Comparison of ENCODE assay signal across 2 cellular contexts in the genomic region with DNA sequence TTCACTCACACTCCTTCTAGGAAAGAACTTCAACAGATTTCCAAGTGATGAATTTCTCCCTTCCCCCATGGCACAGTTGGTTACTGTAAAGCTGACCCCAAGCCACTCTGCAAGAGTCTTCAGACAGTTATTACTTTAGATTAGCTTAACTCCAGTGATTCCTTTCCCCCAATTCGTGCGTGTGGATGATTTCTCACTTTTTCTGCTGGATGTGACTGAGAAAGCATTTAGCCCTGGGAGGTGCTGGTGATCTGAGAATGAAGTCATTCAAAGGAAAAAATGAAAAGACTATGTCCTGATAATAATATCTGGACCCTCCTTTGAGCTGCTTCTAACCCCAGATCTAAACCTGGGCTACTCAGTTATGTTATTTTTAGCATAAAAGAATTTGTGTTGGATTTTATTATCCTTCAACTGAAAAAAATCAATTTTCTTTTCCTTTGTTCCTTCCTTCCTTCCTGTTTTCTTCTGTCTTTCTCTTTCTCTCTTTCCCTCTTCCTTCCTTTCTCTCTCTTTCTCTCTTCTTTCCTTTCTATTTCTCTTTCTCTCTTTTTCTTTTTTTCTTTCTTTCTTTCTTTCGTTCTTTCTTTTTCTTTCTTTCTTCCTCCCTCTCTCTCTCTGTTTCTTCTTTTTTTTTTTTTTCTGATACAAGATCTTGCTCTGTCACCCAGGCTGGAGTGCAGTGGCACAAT.
TF ChIP-seq lines count a peak whose summit lies in the region.

No MANE protein-coding gene starts in this region.

TF ChIP-seq in IMR-90, 13 proteins besides CTCF, POLR2A, EP300 and RAD21:
- TF ChIP-seq, protein P1, sequence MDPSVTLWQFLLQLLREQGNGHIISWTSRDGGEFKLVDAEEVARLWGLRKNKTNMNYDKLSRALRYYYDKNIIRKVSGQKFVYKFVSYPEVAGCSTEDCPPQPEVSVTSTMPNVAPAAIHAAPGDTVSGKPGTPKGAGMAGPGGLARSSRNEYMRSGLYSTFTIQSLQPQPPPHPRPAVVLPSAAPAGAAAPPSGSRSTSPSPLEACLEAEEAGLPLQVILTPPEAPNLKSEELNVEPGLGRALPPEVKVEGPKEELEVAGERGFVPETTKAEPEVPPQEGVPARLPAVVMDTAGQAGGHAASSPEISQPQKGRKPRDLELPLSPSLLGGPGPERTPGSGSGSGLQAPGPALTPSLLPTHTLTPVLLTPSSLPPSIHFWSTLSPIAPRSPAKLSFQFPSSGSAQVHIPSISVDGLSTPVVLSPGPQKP (IDR thresholded peaks at IDR 0.05; ENCODE audit: borderline replicate concordance, low read depth, low read length): no peak
- no peak for TF ChIP-seq NFE2L2 (IDR thresholded peaks at IDR 0.05; ENCODE audit: low read depth, low read length)
- no peak for TF ChIP-seq MXI1 (IDR thresholded peaks at IDR 0.05; ENCODE audit: borderline replicate concordance, low read depth, low read length)
- TF ChIP-seq MAFK (IDR thresholded peaks at IDR 0.05; ENCODE audit: low read depth, low read length): no peak
- TF ChIP-seq MAZ (IDR thresholded peaks at IDR 0.05; ENCODE audit: borderline replicate concordance, low read depth, low read length): no peak
- TF ChIP-seq CEBPB (IDR thresholded peaks at IDR 0.05; ENCODE audit: low read depth, low read length): no peak
- TF ChIP-seq CHD1 (IDR thresholded peaks at IDR 0.05; ENCODE audit: low read depth, low read length): no peak
- no peak for TF ChIP-seq FOS (IDR thresholded peaks at IDR 0.05; ENCODE audit: low read depth, low read length)
- no peak for TF ChIP-seq RCOR1 (IDR thresholded peaks at IDR 0.05; ENCODE audit: insufficient replicate concordance, low read length)
- no peak for TF ChIP-seq BHLHE40 (IDR thresholded peaks at IDR 0.05; ENCODE audit: low read depth, low read length)

TF ChIP-seq in H1, 55 proteins besides CTCF, POLR2A, EP300 and RAD21:
- TF ChIP-seq CHD2 (IDR thresholded peaks at IDR 0.05; ENCODE audit: low read length) (no peak), FOSL1 (IDR thresholded peaks at IDR 0.05; ENCODE audit: insufficient read depth, low read depth, low read length) (no peak), GABPA (IDR thresholded peaks at IDR 0.05; ENCODE audit: borderline replicate concordance, insufficient read depth, low read length) (no peak), TAF1 (IDR thresholded peaks at IDR 0.05; ENCODE audit: low read depth, low read length) (no peak), E2F6 (IDR thresholded peaks at IDR 0.05) (no peak), EGR1 (IDR thresholded peaks at IDR 0.05; ENCODE audit: borderline replicate concordance, low read depth, low read length) (no peak), POU5F1 (IDR thresholded peaks at IDR 0.05; ENCODE audit: low read depth, low read length) (no peak), BRCA1 (IDR thresholded peaks at IDR 0.05; ENCODE audit: low read depth, low read length) (no peak), TCF12 (IDR thresholded peaks at IDR 0.05; ENCODE audit: low read depth, low read length) (no peak), SUZ12 (IDR thresholded peaks at IDR 0.05; ENCODE audit: low read length) (no peak)
- TF ChIP-seq, protein P2, sequence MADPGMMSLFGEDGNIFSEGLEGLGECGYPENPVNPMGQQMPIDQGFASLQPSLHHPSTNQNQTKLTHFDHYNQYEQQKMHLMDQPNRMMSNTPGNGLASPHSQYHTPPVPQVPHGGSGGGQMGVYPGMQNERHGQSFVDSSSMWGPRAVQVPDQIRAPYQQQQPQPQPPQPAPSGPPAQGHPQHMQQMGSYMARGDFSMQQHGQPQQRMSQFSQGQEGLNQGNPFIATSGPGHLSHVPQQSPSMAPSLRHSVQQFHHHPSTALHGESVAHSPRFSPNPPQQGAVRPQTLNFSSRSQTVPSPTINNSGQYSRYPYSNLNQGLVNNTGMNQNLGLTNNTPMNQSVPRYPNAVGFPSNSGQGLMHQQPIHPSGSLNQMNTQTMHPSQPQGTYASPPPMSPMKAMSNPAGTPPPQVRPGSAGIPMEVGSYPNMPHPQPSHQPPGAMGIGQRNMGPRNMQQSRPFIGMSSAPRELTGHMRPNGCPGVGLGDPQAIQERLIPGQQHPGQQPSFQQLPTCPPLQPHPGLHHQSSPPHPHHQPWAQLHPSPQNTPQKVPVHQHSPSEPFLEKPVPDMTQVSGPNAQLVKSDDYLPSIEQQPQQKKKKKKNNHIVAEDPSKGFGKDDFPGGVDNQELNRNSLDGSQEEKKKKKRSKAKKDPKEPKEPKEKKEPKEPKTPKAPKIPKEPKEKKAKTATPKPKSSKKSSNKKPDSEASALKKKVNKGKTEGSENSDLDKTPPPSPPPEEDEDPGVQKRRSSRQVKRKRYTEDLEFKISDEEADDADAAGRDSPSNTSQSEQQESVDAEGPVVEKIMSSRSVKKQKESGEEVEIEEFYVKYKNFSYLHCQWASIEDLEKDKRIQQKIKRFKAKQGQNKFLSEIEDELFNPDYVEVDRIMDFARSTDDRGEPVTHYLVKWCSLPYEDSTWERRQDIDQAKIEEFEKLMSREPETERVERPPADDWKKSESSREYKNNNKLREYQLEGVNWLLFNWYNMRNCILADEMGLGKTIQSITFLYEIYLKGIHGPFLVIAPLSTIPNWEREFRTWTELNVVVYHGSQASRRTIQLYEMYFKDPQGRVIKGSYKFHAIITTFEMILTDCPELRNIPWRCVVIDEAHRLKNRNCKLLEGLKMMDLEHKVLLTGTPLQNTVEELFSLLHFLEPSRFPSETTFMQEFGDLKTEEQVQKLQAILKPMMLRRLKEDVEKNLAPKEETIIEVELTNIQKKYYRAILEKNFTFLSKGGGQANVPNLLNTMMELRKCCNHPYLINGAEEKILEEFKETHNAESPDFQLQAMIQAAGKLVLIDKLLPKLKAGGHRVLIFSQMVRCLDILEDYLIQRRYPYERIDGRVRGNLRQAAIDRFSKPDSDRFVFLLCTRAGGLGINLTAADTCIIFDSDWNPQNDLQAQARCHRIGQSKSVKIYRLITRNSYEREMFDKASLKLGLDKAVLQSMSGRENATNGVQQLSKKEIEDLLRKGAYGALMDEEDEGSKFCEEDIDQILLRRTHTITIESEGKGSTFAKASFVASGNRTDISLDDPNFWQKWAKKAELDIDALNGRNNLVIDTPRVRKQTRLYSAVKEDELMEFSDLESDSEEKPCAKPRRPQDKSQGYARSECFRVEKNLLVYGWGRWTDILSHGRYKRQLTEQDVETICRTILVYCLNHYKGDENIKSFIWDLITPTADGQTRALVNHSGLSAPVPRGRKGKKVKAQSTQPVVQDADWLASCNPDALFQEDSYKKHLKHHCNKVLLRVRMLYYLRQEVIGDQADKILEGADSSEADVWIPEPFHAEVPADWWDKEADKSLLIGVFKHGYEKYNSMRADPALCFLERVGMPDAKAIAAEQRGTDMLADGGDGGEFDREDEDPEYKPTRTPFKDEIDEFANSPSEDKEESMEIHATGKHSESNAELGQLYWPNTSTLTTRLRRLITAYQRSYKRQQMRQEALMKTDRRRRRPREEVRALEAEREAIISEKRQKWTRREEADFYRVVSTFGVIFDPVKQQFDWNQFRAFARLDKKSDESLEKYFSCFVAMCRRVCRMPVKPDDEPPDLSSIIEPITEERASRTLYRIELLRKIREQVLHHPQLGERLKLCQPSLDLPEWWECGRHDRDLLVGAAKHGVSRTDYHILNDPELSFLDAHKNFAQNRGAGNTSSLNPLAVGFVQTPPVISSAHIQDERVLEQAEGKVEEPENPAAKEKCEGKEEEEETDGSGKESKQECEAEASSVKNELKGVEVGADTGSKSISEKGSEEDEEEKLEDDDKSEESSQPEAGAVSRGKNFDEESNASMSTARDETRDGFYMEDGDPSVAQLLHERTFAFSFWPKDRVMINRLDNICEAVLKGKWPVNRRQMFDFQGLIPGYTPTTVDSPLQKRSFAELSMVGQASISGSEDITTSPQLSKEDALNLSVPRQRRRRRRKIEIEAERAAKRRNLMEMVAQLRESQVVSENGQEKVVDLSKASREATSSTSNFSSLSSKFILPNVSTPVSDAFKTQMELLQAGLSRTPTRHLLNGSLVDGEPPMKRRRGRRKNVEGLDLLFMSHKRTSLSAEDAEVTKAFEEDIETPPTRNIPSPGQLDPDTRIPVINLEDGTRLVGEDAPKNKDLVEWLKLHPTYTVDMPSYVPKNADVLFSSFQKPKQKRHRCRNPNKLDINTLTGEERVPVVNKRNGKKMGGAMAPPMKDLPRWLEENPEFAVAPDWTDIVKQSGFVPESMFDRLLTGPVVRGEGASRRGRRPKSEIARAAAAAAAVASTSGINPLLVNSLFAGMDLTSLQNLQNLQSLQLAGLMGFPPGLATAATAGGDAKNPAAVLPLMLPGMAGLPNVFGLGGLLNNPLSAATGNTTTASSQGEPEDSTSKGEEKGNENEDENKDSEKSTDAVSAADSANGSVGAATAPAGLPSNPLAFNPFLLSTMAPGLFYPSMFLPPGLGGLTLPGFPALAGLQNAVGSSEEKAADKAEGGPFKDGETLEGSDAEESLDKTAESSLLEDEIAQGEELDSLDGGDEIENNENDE (IDR thresholded peaks at IDR 0.05; ENCODE audit: insufficient replicate concordance, low read length): no peak
- TF ChIP-seq, protein P3, sequence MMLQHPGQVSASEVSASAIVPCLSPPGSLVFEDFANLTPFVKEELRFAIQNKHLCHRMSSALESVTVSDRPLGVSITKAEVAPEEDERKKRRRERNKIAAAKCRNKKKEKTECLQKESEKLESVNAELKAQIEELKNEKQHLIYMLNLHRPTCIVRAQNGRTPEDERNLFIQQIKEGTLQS (IDR thresholded peaks at IDR 0.05; ENCODE audit: insufficient read depth, low read depth, low read length): no peak
